In genomic region chr19:36605839-36606478, GRCh38 we compare ENCODE assay signal across 1 cellular context.
TF ChIP-seq lines count a peak whose summit lies in the region.

No MANE protein-coding gene starts in this region.

TF ChIP-seq in GM23338, 12 proteins besides CTCF, POLR2A, EP300 and RAD21 (continued from another document):
- no peak for TF ChIP-seq ZNF462 (CRISPR knock-in tag; IDR thresholded peaks at IDR 0.05)
- TF ChIP-seq REST (IDR thresholded peaks at IDR 0.05; ENCODE audit: unreplicated experiment): no peak
